In genomic region chr2:46862430-46862829, GRCh38 we compare ENCODE assay signal across 22 cellular contexts.
"Had no signal": no experiment of that assay in that cellular context is flagged by ENCODE, and none has a peak within 500 bp of the region (broad histone marks: within the 10 kb centered on the region; RNA-seq: fewer than 3 reads in every experiment).

No MANE protein-coding gene starts in this region.

- H3K27ac ChIP-seq: cardiac muscle cell, parathyroid adenoma, tibial artery had no signal

- H3K4me3 Mint-ChIP-seq: activated B cell treated with CpG ODN at 0.5 μM for 24 hours; activated CD4-positive, alpha-beta memory T cell treated with anti-CD3 and anti-CD28 coated beads for 36 hours; activated CD8-positive, alpha-beta memory T cell treated with anti-CD3 and anti-CD28 coated beads, Interleukin-2, amount 10 ng/mL, durations not matched to agents 7 days and 5 days; activated naive CD8-positive, alpha-beta T cell; naive thymus-derived CD4-positive, alpha-beta T cell; T-helper 2 cell treated with Interferon-gamma antibody and Interleukin-4, amounts not matched to agents 5 μg/mL and 100 μg/mL, for 36 hours had no signal

- H3K36me3 ChIP-seq: cardiac muscle cell, esophagus squamous epithelium, tibial artery had no signal

- H3K9ac ChIP-seq: parathyroid adenoma had no signal

- ATAC-seq: activated CD8-positive, alpha-beta memory T cell treated with anti-CD3 and anti-CD28 coated beads, Interleukin-2, amount 10 ng/mL, durations not matched to agents 7 days and 5 days; left lobe of liver; naive thymus-derived CD4-positive, alpha-beta T cell; stimulated activated naive CD8-positive, alpha-beta T cell treated with anti-CD3 and anti-CD28 coated beads, Interleukin-15, Interleukin-2, amounts not matched to agents 100 U/mL and 50 U/mL, for 24 hours had no signal

- H3K27me3 Mint-ChIP-seq: activated B cell treated with CpG ODN at 0.5 μM for 24 hours; activated naive CD8-positive, alpha-beta T cell had no signal

- H3K4me1 ChIP-seq: parathyroid adenoma had no signal

- H3K36me3 Mint-ChIP-seq: activated CD8-positive, alpha-beta memory T cell treated with anti-CD3 and anti-CD28 coated beads, Interleukin-2, amount 10 ng/mL, durations not matched to agents 7 days and 5 days had no signal

- H3K27me3 ChIP-seq: cardiac muscle cell, tibial artery had no signal

- H3K4me1 Mint-ChIP-seq: activated CD8-positive, alpha-beta memory T cell treated with anti-CD3 and anti-CD28 coated beads, Interleukin-2, amount 10 ng/mL, durations not matched to agents 7 days and 5 days had no signal

- FAIRE-seq: endothelial cell of umbilical vein, TTC549 had no signal

- H3K4me3 ChIP-seq: cardiac muscle cell, esophagus squamous epithelium, tibial artery had no signal

- DNase-seq: activated B cell treated with CpG ODN at 0.5 μM for 24 hours; activated CD4-positive, alpha-beta memory T cell treated with anti-CD3 and anti-CD28 coated beads for 36 hours; activated CD4-positive, alpha-beta T cell treated with anti-CD3 and anti-CD28 coated beads for 4 hours; activated CD8-positive, alpha-beta memory T cell treated with anti-CD3 and anti-CD28 coated beads, Interleukin-2, amount 10 ng/mL, durations not matched to agents 7 days and 5 days; amygdala; dermis blood vessel endothelial cell; effector memory CD4-positive, alpha-beta T cell; esophagus squamous epithelium; hypothalamus; islet precursor cell; mammary epithelial cell; naive thymus-derived CD4-positive, alpha-beta T cell; stimulated activated naive CD8-positive, alpha-beta T cell treated with anti-CD3 and anti-CD28 coated beads, Interleukin-15, Interleukin-2, amounts not matched to agents 100 U/mL and 50 U/mL, for 24 hours; substantia nigra; tibial artery had no signal

- H3K27ac Mint-ChIP-seq: activated B cell treated with CpG ODN at 0.5 μM for 24 hours; activated CD4-positive, alpha-beta memory T cell treated with anti-CD3 and anti-CD28 coated beads for 36 hours; activated CD8-positive, alpha-beta memory T cell treated with anti-CD3 and anti-CD28 coated beads, Interleukin-2, amount 10 ng/mL, durations not matched to agents 7 days and 5 days; activated naive CD8-positive, alpha-beta T cell; T-helper 2 cell treated with Interferon-gamma antibody and Interleukin-4, amounts not matched to agents 5 μg/mL and 100 μg/mL, for 36 hours had no signal
